14 cellular contexts compared by ENCODE assay signal in the genomic region with DNA sequence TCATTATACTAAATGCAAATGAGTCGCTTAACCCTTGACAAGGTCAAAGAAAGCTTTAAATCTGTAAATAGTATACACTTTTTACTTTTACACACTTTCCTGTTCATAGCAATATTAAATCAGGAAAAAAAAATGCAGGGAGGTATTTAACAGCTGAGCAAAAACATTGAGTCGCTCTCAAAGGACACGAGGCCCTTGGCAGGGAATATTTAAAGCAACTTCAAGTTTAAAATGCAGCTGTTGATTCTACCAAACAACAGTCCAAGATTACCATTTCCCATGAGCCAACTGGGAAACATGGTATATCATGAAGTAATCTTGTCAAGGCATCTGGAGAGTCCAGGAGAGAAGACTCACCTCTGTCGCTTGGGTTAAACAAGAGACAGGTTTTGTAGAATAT.
DNase-seq lines count a peak whose midpoint lies in the region; ATAC-seq, FAIRE-seq and TF ChIP-seq lines count a peak whose summit lies in the region.
"Had no signal": no experiment of that assay in that cellular context is flagged by ENCODE, and none has a peak within 500 bp of the region (broad histone marks: within the 10 kb centered on the region; RNA-seq: fewer than 3 reads in every experiment).

No MANE protein-coding gene starts in this region.

- DNase-seq in left ventricle myocardium inferior (no peak), heart left ventricle (no peak), astrocyte of the spinal cord (ENCODE audit: low read depth, low spot score) (peak; percentile 83), left lung (no peak), uterus (no peak), RCC 7860 (ENCODE audit: low spot score) (no peak), NCI-H1048 (lab: John Stamatoyannopoulos, UW) (no peak), RPMI8226 (no peak)
- DNase-seq: activated CD8-positive, alpha-beta memory T cell treated with anti-CD3 and anti-CD28 coated beads, Interleukin-2, amount 50 U/mL, for 4 hours; AML-193; body of pancreas; NCI-H2227 treated with DMSO at 0.1 percent for 48 hours; Peyer's patch had no signal

- FAIRE-seq in RCC 7860 (lab: Jason Lieb, UNC): no peak

- no peak for TF ChIP-seq POLR2A in heart left ventricle (IDR thresholded peaks at IDR 0.05)
- TF ChIP-seq POLR2A in uterus (IDR thresholded peaks at IDR 0.05): no peak

- intact Hi-C loops in left ventricle myocardium inferior (cut with micrococcal nuclease) (no loop called here), heart left ventricle (cut with DNase I) (no loop called here), left lung (cut with DNase I) (no loop called here), uterus (cut with DNase I; ENCODE audit: low total_unique reads) (no loop called here)

- ATAC-seq in heart left ventricle (no peak), left lung (no peak)
- ATAC-seq: body of pancreas, esophagus mucosa had no signal

- H3K27ac ChIP-seq in left ventricle myocardium inferior (replicated peaks) (peak overlapping the region; percentile 74), heart left ventricle (peak overlapping the region in 6 of 12 donors; percentile 31 to 57 (median 48)), left lung (peak overlapping the region; percentile 40 to 57), uterus (peak overlapping the region; percentile 40)
- H3K27ac ChIP-seq: body of pancreas had no signal

- TF ChIP-seq CTCF in left ventricle myocardium inferior (IDR thresholded peaks at IDR 0.05; ENCODE audit: borderline replicate concordance): no peak
- TF ChIP-seq CTCF in heart left ventricle (IDR thresholded peaks at IDR 0.05): no peak
- TF ChIP-seq CTCF in astrocyte of the spinal cord (IDR thresholded peaks at IDR 0.05; ENCODE audit: low read depth, low read length): no peak
- no peak for TF ChIP-seq CTCF in left lung (IDR thresholded peaks at IDR 0.05)
- TF ChIP-seq CTCF in uterus (IDR thresholded peaks at IDR 0.05): no peak

- H3K9me3 ChIP-seq in left ventricle myocardium inferior (replicated peaks) (no peaks in the 10 kb centered on the region), heart left ventricle (no peaks in the 10 kb centered on the region), left lung (no peaks in the 10 kb centered on the region), uterus (no peaks in the 10 kb centered on the region)
- H3K9me3 ChIP-seq: body of pancreas, Peyer's patch had no signal

- 49 to 66% (median 62%) methylated on average over 4 of the region's 4 CpGs for WGBS in heart left ventricle, 4 donors

- H3K27me3 ChIP-seq in left ventricle myocardium inferior (ENCODE audit: low read depth) (no peaks in the 10 kb centered on the region), heart left ventricle (no peaks in the 10 kb centered on the region), left lung (no peaks in the 10 kb centered on the region), uterus (no peaks in the 10 kb centered on the region)
- H3K27me3 ChIP-seq: body of pancreas, Peyer's patch had no signal

- H3K36me3 ChIP-seq in left ventricle myocardium inferior: peaks cover 80% of the 10 kb centered on the region
- H3K36me3 ChIP-seq in heart left ventricle: peaks cover 0 to 100% (median 86%) of the 10 kb centered on the region in 9 donors
- H3K36me3 ChIP-seq in left lung: peaks cover 0 to 98% of the 10 kb centered on the region in 2 donors
- no peaks in the 10 kb centered on the region for H3K36me3 ChIP-seq in uterus

- no peak overlapping the region for H3K4me3 ChIP-seq in left ventricle myocardium inferior
- H3K4me3 ChIP-seq in heart left ventricle: no peak overlapping the region
- H3K4me3 ChIP-seq in astrocyte of the spinal cord (ENCODE audit: low read depth, low read length): no peak overlapping the region
- no peak overlapping the region for H3K4me3 ChIP-seq in left lung
- no peak overlapping the region for H3K4me3 ChIP-seq in uterus
- H3K4me3 ChIP-seq: body of pancreas, Peyer's patch had no signal

- in situ Hi-C loops in astrocyte of the spinal cord (cut with HindIII; ENCODE audit: low sequenced_read_pairs): no loop called here

- H3K4me1 ChIP-seq in left ventricle myocardium inferior (peaks cover 80% of the 10 kb centered on the region), heart left ventricle (peaks cover 0 to 68% (median 33%) of the 10 kb centered on the region in 12 donors), left lung (peaks cover 19 to 39% of the 10 kb centered on the region in 2 donors), uterus (peaks cover 0 to 7% of the 10 kb centered on the region in 2 donors)
